33 cellular contexts compared by ENCODE assay signal in genomic region chr1:21847223-21848205, GRCh38. TPM values are rescaled to one million over a fixed set of nuclear protein-coding genes. Genes with fewer than 3 reads are reported as not detected.
"Had no signal": no experiment of that assay in that cellular context is flagged by ENCODE, and none has a peak within 500 bp of the region (broad histone marks: within the 10 kb centered on the region; RNA-seq: fewer than 3 reads in every experiment).

No MANE protein-coding gene starts in this region.

- H3K9me3 Mint-ChIP-seq: activated CD4-positive, alpha-beta memory T cell treated with anti-CD3 and anti-CD28 coated beads for 36 hours; activated naive CD4-positive, alpha-beta T cell treated with anti-CD3 and anti-CD28 coated beads, Interleukin-2, amount 10 ng/mL, durations not matched to agents 7 days and 5 days; activated naive CD8-positive, alpha-beta T cell treated with anti-CD3 and anti-CD28 coated beads, Interleukin-2, amount 10 ng/mL, durations not matched to agents 7 days and 5 days; activated T-helper 1 cell treated with anti-CD3 and anti-CD28 coated beads, Interleukin-12 subunit alpha, Interleukin-12 subunit beta, Interleukin-2, Interleukin-4 antibody, amounts not matched to agents 30 ng/mL and 10 ng/mL and 1 ng/mL, durations not matched to agents 14 hours and 24 hours and 36 hours; brain; dendritic cell treated with granulocyte-macrophage colony-stimulating factor and Interleukin-4, amounts not matched to agents 40 ng/mL and 50 ng/mL, for 4 days; endodermal cell; natural killer cell treated with Interleukin-12 subunit alpha and Interleukin-12 subunit beta and Interleukin-15 and Interleukin-18, amount 100 ng/mL, for 72 hours; stimulated activated effector memory CD8-positive, alpha-beta T cell treated with anti-CD3 and anti-CD28 coated beads, Interleukin-12 subunit alpha, Interleukin-12 subunit beta, amount 100 ng/mL, for 72 hours had no signal

- DNase-seq: activated CD4-positive, alpha-beta memory T cell treated with anti-CD3 and anti-CD28 coated beads for 36 hours; activated CD4-positive, alpha-beta T cell treated with anti-CD3 and anti-CD28 coated beads for 48 hours; activated CD8-positive, alpha-beta memory T cell treated with anti-CD3 and anti-CD28 coated beads, Interleukin-2, amount 50 U/mL, for 4 hours; activated effector memory CD4-positive, alpha-beta T cell treated with anti-CD3 and anti-CD28 coated beads, Interleukin-2, amount 50 U/mL, for 16 hours; activated naive CD4-positive, alpha-beta T cell treated with anti-CD3 and anti-CD28 coated beads, Interleukin-2, amount 10 ng/mL, durations not matched to agents 7 days and 5 days; activated naive CD8-positive, alpha-beta T cell treated with anti-CD3 and anti-CD28 coated beads, Interleukin-2, amount 10 ng/mL, durations not matched to agents 7 days and 5 days; activated T-cell treated with anti-CD3 and anti-CD28 coated beads, Interleukin-2, amount 50 U/mL, for 1 hour; central memory CD4-positive, alpha-beta T cell; endodermal cell; islet precursor cell; left ventricle myocardium inferior; mucosa of descending colon; retina; sigmoid colon; small intestine; stimulated activated CD4-positive, alpha-beta T cell treated with anti-CD3 and anti-CD28 coated beads, Interleukin-4, amount 100 ng/mL, for 24 hours; stomach; thyroid gland had no signal

- H3K4me1 ChIP-seq: ascending aorta, left ventricle myocardium inferior, pancreas, prostate gland, sigmoid colon, stomach, thyroid gland had no signal

- H3K36me3 Mint-ChIP-seq: activated CD4-positive, alpha-beta memory T cell treated with anti-CD3 and anti-CD28 coated beads for 36 hours; activated naive CD4-positive, alpha-beta T cell treated with anti-CD3 and anti-CD28 coated beads, Interleukin-2, amount 10 ng/mL, durations not matched to agents 7 days and 5 days; activated naive CD8-positive, alpha-beta T cell treated with anti-CD3 and anti-CD28 coated beads, Interleukin-2, amount 10 ng/mL, durations not matched to agents 7 days and 5 days; brain; natural killer cell treated with Interleukin-12 subunit alpha and Interleukin-12 subunit beta and Interleukin-15 and Interleukin-18, amount 100 ng/mL, for 72 hours; stimulated activated effector memory CD8-positive, alpha-beta T cell treated with anti-CD3 and anti-CD28 coated beads, Interleukin-12 subunit alpha, Interleukin-12 subunit beta, amount 100 ng/mL, for 72 hours had no signal

- H3K27me3 ChIP-seq: ascending aorta, pancreas, sigmoid colon, stomach, thyroid gland had no signal

- H3K4me3 ChIP-seq: ascending aorta, left ventricle myocardium inferior, lung, mucosa of descending colon, pancreas, prostate gland, sigmoid colon, stomach, thyroid gland had no signal

- H3K27ac Mint-ChIP-seq: activated CD4-positive, alpha-beta memory T cell treated with anti-CD3 and anti-CD28 coated beads for 36 hours; activated naive CD4-positive, alpha-beta T cell treated with anti-CD3 and anti-CD28 coated beads, Interleukin-2, amount 10 ng/mL, durations not matched to agents 7 days and 5 days; activated naive CD8-positive, alpha-beta T cell treated with anti-CD3 and anti-CD28 coated beads, Interleukin-2, amount 10 ng/mL, durations not matched to agents 7 days and 5 days; activated T-helper 1 cell treated with anti-CD3 and anti-CD28 coated beads, Interleukin-12 subunit alpha, Interleukin-12 subunit beta, Interleukin-2, Interleukin-4 antibody, amounts not matched to agents 30 ng/mL and 10 ng/mL and 1 ng/mL, durations not matched to agents 14 hours and 24 hours and 36 hours; dendritic cell treated with granulocyte-macrophage colony-stimulating factor and Interleukin-4, amounts not matched to agents 40 ng/mL and 50 ng/mL, for 4 days; endodermal cell; natural killer cell treated with Interleukin-12 subunit alpha and Interleukin-12 subunit beta and Interleukin-15 and Interleukin-18, amount 100 ng/mL, for 72 hours; stimulated activated effector memory CD8-positive, alpha-beta T cell treated with anti-CD3 and anti-CD28 coated beads, Interleukin-12 subunit alpha, Interleukin-12 subunit beta, amount 100 ng/mL, for 72 hours had no signal

- ATAC-seq: mucosa of descending colon; pancreas; stimulated activated effector memory CD8-positive, alpha-beta T cell treated with anti-CD3 and anti-CD28 coated beads, Interleukin-12 subunit alpha, Interleukin-12 subunit beta, amount 100 ng/mL, for 72 hours had no signal

- FAIRE-seq: frontal cortex, pancreas, small intestine had no signal

- H3K9me3 ChIP-seq: ascending aorta, left ventricle myocardium inferior, mucosa of descending colon, pancreas, prostate gland, sigmoid colon, stomach, thyroid gland had no signal

- H3K4me1 Mint-ChIP-seq: brain, endodermal cell had no signal

- H3K4me3 Mint-ChIP-seq: activated CD4-positive, alpha-beta memory T cell treated with anti-CD3 and anti-CD28 coated beads for 36 hours; activated naive CD4-positive, alpha-beta T cell treated with anti-CD3 and anti-CD28 coated beads, Interleukin-2, amount 10 ng/mL, durations not matched to agents 7 days and 5 days; activated naive CD8-positive, alpha-beta T cell treated with anti-CD3 and anti-CD28 coated beads, Interleukin-2, amount 10 ng/mL, durations not matched to agents 7 days and 5 days; activated T-helper 1 cell treated with anti-CD3 and anti-CD28 coated beads, Interleukin-12 subunit alpha, Interleukin-12 subunit beta, Interleukin-2, Interleukin-4 antibody, amounts not matched to agents 30 ng/mL and 10 ng/mL and 1 ng/mL, durations not matched to agents 14 hours and 24 hours and 36 hours; brain; dendritic cell treated with granulocyte-macrophage colony-stimulating factor and Interleukin-4, amounts not matched to agents 40 ng/mL and 50 ng/mL, for 4 days; endodermal cell; natural killer cell treated with Interleukin-12 subunit alpha and Interleukin-12 subunit beta and Interleukin-15 and Interleukin-18, amount 100 ng/mL, for 72 hours; stimulated activated effector memory CD8-positive, alpha-beta T cell treated with anti-CD3 and anti-CD28 coated beads, Interleukin-12 subunit alpha, Interleukin-12 subunit beta, amount 100 ng/mL, for 72 hours had no signal

- H3K27me3 Mint-ChIP-seq: activated CD4-positive, alpha-beta memory T cell treated with anti-CD3 and anti-CD28 coated beads for 36 hours; activated naive CD4-positive, alpha-beta T cell treated with anti-CD3 and anti-CD28 coated beads, Interleukin-2, amount 10 ng/mL, durations not matched to agents 7 days and 5 days; activated naive CD8-positive, alpha-beta T cell treated with anti-CD3 and anti-CD28 coated beads, Interleukin-2, amount 10 ng/mL, durations not matched to agents 7 days and 5 days; dendritic cell treated with granulocyte-macrophage colony-stimulating factor and Interleukin-4, amounts not matched to agents 40 ng/mL and 50 ng/mL, for 4 days; natural killer cell treated with Interleukin-12 subunit alpha and Interleukin-12 subunit beta and Interleukin-15 and Interleukin-18, amount 100 ng/mL, for 72 hours had no signal

- H3K36me3 ChIP-seq: prostate gland had no signal

- H3K27ac ChIP-seq: epithelial cell of prostate, left ventricle myocardium inferior, pancreas, prostate gland, sigmoid colon, stomach, thyroid gland, VCaP had no signal

RNA-seq across cellular contexts. Expression of gene LDLRAD2, which starts 35.4 kb away (rescaled TPM):
- total RNA-seq: activated CD4-positive, alpha-beta memory T cell treated with anti-CD3 and anti-CD28 coated beads for 36 hours; activated CD8-positive, alpha-beta memory T cell treated with anti-CD3 and anti-CD28 coated beads for 36 hours; activated T-helper 1 cell treated with anti-CD3 and anti-CD28 coated beads, Interleukin-12 subunit alpha, Interleukin-12 subunit beta, Interleukin-2, Interleukin-4 antibody, amounts not matched to agents 30 ng/mL and 10 ng/mL and 1 ng/mL, durations not matched to agents 14 hours and 24 hours and 36 hours; ascending aorta; frontal cortex; left ventricle myocardium inferior; myocyte; natural killer cell treated with Interleukin-12 subunit alpha and Interleukin-12 subunit beta and Interleukin-15 and Interleukin-18, amount 100 ng/mL, for 72 hours; T-helper 1 cell treated with Interleukin-12 subunit alpha and Interleukin-12 subunit beta and Interleukin-4 antibody, amounts not matched to agents 30 ng/mL and 1 ng/mL, for 36 hours had no signal
